ENCODE assay signal across 27 cellular contexts in the genomic region with DNA sequence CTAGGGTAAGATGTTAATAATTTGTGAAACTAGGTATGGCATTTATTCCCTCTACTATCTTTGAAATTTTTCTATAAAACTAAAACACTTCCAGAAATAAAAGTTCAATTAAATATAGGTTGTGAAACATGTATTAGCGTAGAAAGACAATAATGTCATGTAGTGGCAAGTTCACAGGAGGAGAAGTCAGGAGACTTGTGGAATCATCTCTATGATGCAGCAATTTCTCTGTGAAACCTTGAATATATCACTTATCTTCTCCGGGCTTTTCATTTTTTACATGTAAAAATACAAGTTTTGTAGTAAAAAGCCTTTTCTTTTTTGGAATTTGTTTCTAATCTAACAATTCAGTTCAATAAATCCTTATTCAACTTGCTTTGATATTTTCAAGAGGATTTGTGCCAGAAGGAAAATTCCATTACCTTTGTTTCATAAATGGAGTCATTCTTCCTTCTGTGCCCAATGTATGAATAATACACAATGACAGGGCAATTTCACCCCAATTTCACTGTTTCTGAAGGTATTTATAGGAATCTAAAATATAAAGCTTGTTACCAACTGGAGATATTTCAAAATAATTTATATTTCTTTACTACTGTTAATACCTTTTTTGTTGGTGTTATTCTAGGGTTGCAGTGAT.
"Had no signal": no experiment of that assay in that cellular context is flagged by ENCODE, and none has a peak within 500 bp of the region (broad histone marks: within the 10 kb centered on the region; RNA-seq: fewer than 3 reads in every experiment).

No MANE protein-coding gene starts in this region.

- ATAC-seq: mucosa of descending colon; naive thymus-derived CD4-positive, alpha-beta T cell; natural killer cell treated with Interleukin-12 subunit alpha and Interleukin-12 subunit beta and Interleukin-15 and Interleukin-18, amount 100 ng/mL, for 72 hours; right lobe of liver; stimulated activated naive B cell treated with anti-CD40 and anti-IgM and Interleukin-4, amounts not matched to agents 10 μg/mL and 1 μg/mL and 100 μg/mL, for 72 hours; stimulated activated naive CD8-positive, alpha-beta T cell treated with anti-CD3 and anti-CD28 coated beads, Interleukin-15, Interleukin-2, amounts not matched to agents 100 U/mL and 50 U/mL, for 24 hours had no signal

- H3K4me3 Mint-ChIP-seq: immature natural killer cell; memory B cell; naive thymus-derived CD4-positive, alpha-beta T cell; natural killer cell treated with Interleukin-12 subunit alpha and Interleukin-12 subunit beta and Interleukin-15 and Interleukin-18, amount 100 ng/mL, for 72 hours; stimulated activated naive B cell treated with anti-CD40 and anti-IgM and Interleukin-4, amounts not matched to agents 10 μg/mL and 1 μg/mL and 100 μg/mL, for 72 hours had no signal

- FAIRE-seq: islet of Langerhans had no signal

- H3K36me3 ChIP-seq: left ventricle myocardium inferior, ovary, right atrium auricular region, right lobe of liver, stomach, thyroid gland, transverse colon, upper lobe of left lung, vagina had no signal

- H3K27ac ChIP-seq: left ventricle myocardium inferior, ovary, right atrium auricular region, right lobe of liver, stomach, testis, thyroid gland, transverse colon, upper lobe of left lung, vagina had no signal

- DNase-seq: hypothalamus; immature natural killer cell; left ventricle myocardium inferior; midbrain; mucosa of descending colon; naive thymus-derived CD4-positive, alpha-beta T cell; ovary; right lobe of liver; stimulated activated CD4-positive, alpha-beta T cell treated with anti-CD3 and anti-CD28 coated beads, Interleukin-1b, Interleukin-23, amount 100 ng/mL, for 48 hours; stimulated activated CD4-positive, alpha-beta T cell treated with anti-CD3 and anti-CD28 coated beads, Interleukin-2, amount 100 ng/mL, for 48 hours; stimulated activated CD4-positive, alpha-beta T cell treated with anti-CD3 and anti-CD28 coated beads, Interleukin-4, amount 100 ng/mL, for 4 hours; stimulated activated CD8-positive, alpha-beta memory T cell treated with anti-CD3 and anti-CD28 coated beads, Interleukin-4, amount 100 ng/mL, for 48 hours; stimulated activated naive B cell treated with anti-CD40 and anti-IgM and Interleukin-4, amounts not matched to agents 10 μg/mL and 1 μg/mL and 100 μg/mL, for 72 hours; stimulated activated naive CD8-positive, alpha-beta T cell treated with anti-CD3 and anti-CD28 coated beads, Interleukin-15, Interleukin-2, amounts not matched to agents 100 U/mL and 50 U/mL, for 24 hours; stomach; testis; thyroid gland; transverse colon; upper lobe of left lung had no signal

- H3K4me1 Mint-ChIP-seq: immature natural killer cell; naive thymus-derived CD4-positive, alpha-beta T cell had no signal

- H3K4me1 ChIP-seq: left ventricle myocardium inferior, right atrium auricular region, right lobe of liver, stomach, testis, thyroid gland, transverse colon, upper lobe of left lung, vagina had no signal

- H3K9me3 ChIP-seq: mucosa of descending colon, ovary, right lobe of liver, testis, thyroid gland, transverse colon, upper lobe of left lung, vagina had no signal

- H3K27me3 ChIP-seq: ovary, right atrium auricular region, right lobe of liver, stomach, testis, thyroid gland, transverse colon, upper lobe of left lung, vagina had no signal

- H3K27ac Mint-ChIP-seq: immature natural killer cell; memory B cell; naive thymus-derived CD4-positive, alpha-beta T cell; natural killer cell treated with Interleukin-12 subunit alpha and Interleukin-12 subunit beta and Interleukin-15 and Interleukin-18, amount 100 ng/mL, for 72 hours; progenitor cell of endocrine pancreas; stimulated activated naive B cell treated with anti-CD40 and anti-IgM and Interleukin-4, amounts not matched to agents 10 μg/mL and 1 μg/mL and 100 μg/mL, for 72 hours had no signal

- H3K36me3 Mint-ChIP-seq: immature natural killer cell; memory B cell; stimulated activated naive B cell treated with anti-CD40 and anti-IgM and Interleukin-4, amounts not matched to agents 10 μg/mL and 1 μg/mL and 100 μg/mL, for 72 hours had no signal

- H3K4me2 ChIP-seq: smooth muscle cell had no signal

- H3K4me3 ChIP-seq: left ventricle myocardium inferior, lung, mucosa of descending colon, ovary, right atrium auricular region, right lobe of liver, smooth muscle cell, stomach, testis, thyroid gland, transverse colon, upper lobe of left lung, vagina had no signal
